In genomic region chr15:60871731-60872130, GRCh38 we compare ENCODE assay signal across 14 cellular contexts.
"Had no signal": no experiment of that assay in that cellular context is flagged by ENCODE, and none has a peak within 500 bp of the region (broad histone marks: within the 10 kb centered on the region; RNA-seq: fewer than 3 reads in every experiment).

No MANE protein-coding gene starts in this region.

- DNase-seq: activated CD4-positive, alpha-beta T cell treated with anti-CD3 and anti-CD28 coated beads, Interleukin-2, amount 50 U/mL, for 48 hours; activated gamma-delta T cell; amniotic stem cell; cortex of kidney; effector CD4-positive, alpha-beta T cell; hippocampal formation; left ventricle myocardium inferior; naive thymus-derived CD4-positive, alpha-beta T cell; pancreas; stimulated activated CD4-positive, alpha-beta T cell treated with anti-CD3 and anti-CD28 coated beads, Interleukin-4, amount 100 ng/mL, for 24 hours had no signal

- ATAC-seq: activated naive CD4-positive, alpha-beta T cell treated with anti-CD3 and anti-CD28 coated beads, Interleukin-2, amount 50 U/mL, for 72 hours; naive thymus-derived CD4-positive, alpha-beta T cell; pancreas; sciatic nerve; stimulated activated effector memory CD8-positive, alpha-beta T cell treated with anti-CD3 and anti-CD28 coated beads, Interleukin-12 subunit alpha, Interleukin-12 subunit beta, amount 100 ng/mL, for 72 hours had no signal

- H3K36me3 ChIP-seq: left ventricle myocardium inferior, pancreas, thyroid gland had no signal

- H3K4me3 ChIP-seq: left ventricle myocardium inferior, pancreas, thyroid gland had no signal

- H3K27me3 ChIP-seq: pancreas, thyroid gland had no signal

- H3K9me3 ChIP-seq: left ventricle myocardium inferior, pancreas, thyroid gland had no signal

- H3K27ac ChIP-seq: left ventricle myocardium inferior, pancreas, thyroid gland had no signal
